ENCODE assay signal across 19 cellular contexts in genomic region chr3:43013743-43014155, GRCh38. TPM values are rescaled to one million over a fixed set of nuclear protein-coding genes. Genes with fewer than 3 reads are reported as not detected.
DNase-seq lines count a peak whose midpoint lies in the region; ATAC-seq and TF ChIP-seq lines count a peak whose summit lies in the region.
"Had no signal": no experiment of that assay in that cellular context is flagged by ENCODE, and none has a peak within 500 bp of the region (broad histone marks: within the 10 kb centered on the region; RNA-seq: fewer than 3 reads in every experiment).

No MANE protein-coding gene starts in this region.

- no peaks in the 10 kb centered on the region for H3K36me3 Mint-ChIP-seq in activated CD8-positive, alpha-beta memory T cell treated with anti-CD3 and anti-CD28 coated beads, Interleukin-2, amount 10 ng/mL, durations not matched to agents 7 days and 5 days
- H3K36me3 Mint-ChIP-seq in activated CD8-positive, alpha-beta T cell treated with anti-CD3 and anti-CD28 coated beads for 36 hours (ENCODE audit: low read depth), result no peaks in the 10 kb centered on the region
- H3K36me3 Mint-ChIP-seq: activated naive CD8-positive, alpha-beta T cell had no signal

- TF ChIP-seq CTCF in activated CD8-positive, alpha-beta T cell treated with anti-CD3 and anti-CD28 coated beads for 36 hours (IDR thresholded peaks at IDR 0.05), result no peak

- no peak overlapping the region for H3K4me3 Mint-ChIP-seq in activated CD8-positive, alpha-beta memory T cell treated with anti-CD3 and anti-CD28 coated beads, Interleukin-2, amount 10 ng/mL, durations not matched to agents 7 days and 5 days
- H3K4me3 Mint-ChIP-seq in activated CD8-positive, alpha-beta T cell treated with anti-CD3 and anti-CD28 coated beads for 36 hours, result no peak overlapping the region
- H3K4me3 Mint-ChIP-seq: activated naive CD8-positive, alpha-beta T cell; neural crest cell had no signal

- peaks cover under 1% of the 10 kb centered on the region for H3K9me3 Mint-ChIP-seq in activated CD8-positive, alpha-beta memory T cell treated with anti-CD3 and anti-CD28 coated beads, Interleukin-2, amount 10 ng/mL, durations not matched to agents 7 days and 5 days (ENCODE audit: low read depth)
- H3K9me3 Mint-ChIP-seq in activated CD8-positive, alpha-beta T cell treated with anti-CD3 and anti-CD28 coated beads for 36 hours, result peaks cover 3% of the 10 kb centered on the region
- H3K9me3 Mint-ChIP-seq: neural crest cell had no signal

- DNase-seq in activated CD8-positive, alpha-beta memory T cell treated with anti-CD3 and anti-CD28 coated beads, Interleukin-2, amount 10 ng/mL, durations not matched to agents 7 days and 5 days, result peak; percentile 60
- DNase-seq in activated CD8-positive, alpha-beta memory T cell treated with anti-CD3 and anti-CD28 coated beads, Interleukin-2, amount 50 U/mL, for 48 hours, result no peak
- peak; percentile 30 for DNase-seq in GF-D8 (lab: John Stamatoyannopoulos, UW)
- DNase-seq in activated CD8-positive, alpha-beta T cell treated with anti-CD3 and anti-CD28 coated beads for 36 hours, result peak; percentile 57
- peak; percentile 4 for DNase-seq in sciatic nerve (ENCODE audit: low spot score)
- DNase-seq in NCI-H2107 (lab: John Stamatoyannopoulos, UW), result no peak
- DNase-seq in cerebellar nuclear complex (lab: John Stamatoyannopoulos, UW), result no peak
- no peak for DNase-seq in islet precursor cell
- DNase-seq: activated CD8-positive, alpha-beta memory T cell treated with anti-CD3 and anti-CD28 coated beads, Interleukin-2, amount 50 U/mL, for 4 hours; body of pancreas; heart right ventricle; mammary epithelial cell; NCI-H2029; SHP77; transverse colon had no signal

- H3K27ac Mint-ChIP-seq in activated CD8-positive, alpha-beta memory T cell treated with anti-CD3 and anti-CD28 coated beads, Interleukin-2, amount 10 ng/mL, durations not matched to agents 7 days and 5 days, result no peak overlapping the region
- no peak overlapping the region for H3K27ac Mint-ChIP-seq in activated CD8-positive, alpha-beta T cell treated with anti-CD3 and anti-CD28 coated beads for 36 hours
- H3K27ac Mint-ChIP-seq: activated naive CD8-positive, alpha-beta T cell had no signal

- CTCF ChIA-PET in activated CD8-positive, alpha-beta memory T cell treated with anti-CD3 and anti-CD28 coated beads, Interleukin-2, amount 10 ng/mL, durations not matched to agents 7 days and 5 days (lab: Charles Lee), result no interaction called here
- CTCF ChIA-PET in activated CD8-positive, alpha-beta T cell treated with anti-CD3 and anti-CD28 coated beads for 36 hours (lab: Charles Lee), result no interaction called here

- POLR2A ChIA-PET in activated CD8-positive, alpha-beta T cell treated with anti-CD3 and anti-CD28 coated beads for 36 hours (lab: Charles Lee), result no interaction called here

- intact Hi-C loops in activated CD8-positive, alpha-beta T cell treated with anti-CD3 and anti-CD28 coated beads for 36 hours (cut with micrococcal nuclease), result no loop called here
- intact Hi-C loops in sciatic nerve (cut with DNase I), result no loop called here

- no peaks in the 10 kb centered on the region for H3K27me3 Mint-ChIP-seq in activated CD8-positive, alpha-beta memory T cell treated with anti-CD3 and anti-CD28 coated beads, Interleukin-2, amount 10 ng/mL, durations not matched to agents 7 days and 5 days
- H3K27me3 Mint-ChIP-seq in activated CD8-positive, alpha-beta T cell treated with anti-CD3 and anti-CD28 coated beads for 36 hours, result no peaks in the 10 kb centered on the region
- H3K27me3 Mint-ChIP-seq: activated naive CD8-positive, alpha-beta T cell had no signal

- peaks cover 2% of the 10 kb centered on the region for H3K4me1 Mint-ChIP-seq in activated CD8-positive, alpha-beta memory T cell treated with anti-CD3 and anti-CD28 coated beads, Interleukin-2, amount 10 ng/mL, durations not matched to agents 7 days and 5 days
- H3K4me1 Mint-ChIP-seq in activated CD8-positive, alpha-beta T cell treated with anti-CD3 and anti-CD28 coated beads for 36 hours (ENCODE audit: low read depth), result peaks cover 2% of the 10 kb centered on the region
- H3K4me1 Mint-ChIP-seq: neural crest cell had no signal

- ATAC-seq in activated CD8-positive, alpha-beta memory T cell treated with anti-CD3 and anti-CD28 coated beads, Interleukin-2, amount 10 ng/mL, durations not matched to agents 7 days and 5 days, result peak; percentile 32
- ATAC-seq in activated CD8-positive, alpha-beta T cell treated with anti-CD3 and anti-CD28 coated beads for 36 hours, result peak; percentile 56
- no peak for ATAC-seq in sciatic nerve
- ATAC-seq: body of pancreas, heart right ventricle had no signal

RNA-seq across cellular contexts. Expression of gene GASK1A, which starts 34.6 kb away (rescaled TPM):
- total RNA-seq in activated CD8-positive, alpha-beta memory T cell treated with anti-CD3 and anti-CD28 coated beads, Interleukin-2, amount 10 ng/mL, durations not matched to agents 7 days and 5 days, result not detected
- total RNA-seq in activated CD8-positive, alpha-beta T cell treated with anti-CD3 and anti-CD28 coated beads for 36 hours, result under 1 TPM in 1 of 2 experiments, not detected in 1; 0.11 TPM
- 17.8 TPM for total RNA-seq in sciatic nerve
- total RNA-seq: NCI-H460; T-helper 1 cell treated with Interleukin-12 subunit alpha and Interleukin-12 subunit beta and Interleukin-4 antibody, amounts not matched to agents 30 ng/mL and 1 ng/mL, for 36 hours had no signal

Comparison
In these comparisons a context has a peak if more than half of its experiments do, and no peak if none do; other contexts are left out.
1. DNase-seq: peak in activated CD8-positive, alpha-beta memory T cell treated with anti-CD3 and anti-CD28 coated beads, Interleukin-2, amount 10 ng/mL, durations not matched to agents 7 days and 5 days (single experiment), GF-D8 (single experiment), activated CD8-positive, alpha-beta T cell treated with anti-CD3 and anti-CD28 coated beads for 36 hours (single experiment) and sciatic nerve (single experiment); none in activated CD8-positive, alpha-beta memory T cell treated with anti-CD3 and anti-CD28 coated beads, Interleukin-2, amount 50 U/mL, for 48 hours (single experiment), NCI-H2107 (single experiment), cerebellar nuclear complex (0 of 2) and islet precursor cell (single experiment).
2. RNA of gene GASK1A, which starts 34.6 kb away (total RNA-seq): 17.8 TPM in sciatic nerve (single experiment); 0.11 TPM in activated CD8-positive, alpha-beta T cell treated with anti-CD3 and anti-CD28 coated beads for 36 hours and not detected in activated CD8-positive, alpha-beta memory T cell treated with anti-CD3 and anti-CD28 coated beads, Interleukin-2, amount 10 ng/mL, durations not matched to agents 7 days and 5 days; every median in the first group is over 10 times any median in the second.